8 cellular contexts compared by ENCODE assay signal in the genomic region with DNA sequence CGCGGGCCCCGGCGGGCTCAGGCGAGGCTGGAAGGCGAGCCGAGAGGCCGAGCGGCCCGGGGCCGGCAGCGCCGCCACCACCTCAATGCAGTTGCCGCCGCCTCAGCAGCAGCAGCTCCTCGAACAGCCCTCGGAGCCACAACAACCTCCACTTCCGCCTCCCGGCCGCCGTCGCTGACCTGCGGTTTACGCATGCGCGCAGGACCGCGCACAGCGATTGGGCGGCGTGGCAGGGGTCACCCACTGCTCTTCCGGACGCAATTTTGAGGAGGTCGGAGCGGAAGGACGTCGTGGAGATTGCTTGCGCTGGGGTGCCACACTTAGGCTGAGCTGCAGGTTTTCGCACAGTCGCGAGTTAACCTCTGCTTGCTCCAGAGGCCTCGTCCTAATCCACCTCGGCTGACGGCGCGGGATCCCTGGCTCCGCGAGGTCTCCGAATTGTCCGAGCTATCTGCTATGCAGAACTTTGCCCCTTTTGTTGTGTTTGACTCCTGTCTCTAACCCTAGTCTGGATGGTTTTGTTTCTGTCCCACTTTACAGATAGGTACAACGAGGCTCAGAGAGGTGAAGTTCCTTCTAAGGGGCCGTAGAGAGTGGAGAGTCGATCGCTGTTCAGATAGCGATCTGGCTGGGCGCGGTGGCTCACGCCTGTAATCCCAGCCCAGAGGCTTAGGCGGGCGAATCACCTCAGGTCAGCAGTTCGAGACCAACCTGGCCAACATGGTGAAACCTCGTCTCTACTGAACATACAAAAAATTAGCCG. TPM values are rescaled to one million over a fixed set of nuclear protein-coding genes. Genes with fewer than 3 reads are reported as not detected.
DNase-seq lines count a peak whose midpoint lies in the region; ATAC-seq and TF ChIP-seq lines count a peak whose summit lies in the region.

Gene ACAD10 (plus strand): TSS at position 243 of the 763 bp plus-strand sequence. CDS start 6,657 bp downstream, outside the sequence.
Gene BRAP (minus strand): TSS at position 146 of the 763 bp plus-strand sequence. CDS start 164 bp downstream, outside the sequence.

- peaks cover 0 to 24% of the 10 kb centered on the region in 2 donors for H3K36me3 ChIP-seq in left lung

- no peaks in the 10 kb centered on the region for H3K27me3 ChIP-seq in left lung

- H3K4me1 ChIP-seq in left lung, result peaks cover 14 to 32% of the 10 kb centered on the region in 2 donors

- peak within 1 kb of the TSS; percentile 90 to 95 for H3K4me3 ChIP-seq in left lung

- ATAC-seq in GM19397 (IDR thresholded peaks at IDR 0.05; ENCODE audit: unreplicated experiment) (peak; percentile 93), HG03565 (IDR thresholded peaks at IDR 0.05; ENCODE audit: unreplicated experiment) (peak; percentile 91), left lung (peak; percentile 97)

- peak within 1 kb of the TSS; percentile 71 to 87 for H3K27ac ChIP-seq in left lung

- DNase-seq in CD1c-positive myeloid dendritic cell (ENCODE audit: extremely low spot score) (peak; percentile 98), NCI-H774 (lab: John Stamatoyannopoulos, UW) (peak; percentile 97), dermis blood vessel endothelial cell (peak; percentile 97), left lung (peak; percentile 94 to 96)
- peak; percentile 82 to 83 for DNase-seq in activated CD4-positive, alpha-beta T cell treated with anti-CD3 and anti-CD28 coated beads, Interleukin-2, amount 50 U/mL, for 4 hours
- DNase-seq in stimulated activated CD4-positive, alpha-beta T cell treated with anti-CD3 and anti-CD28 coated beads, Interleukin-2, amount 100 ng/mL, for 4 hours (ENCODE audit: low read depth), result peak; percentile 84

- H3K9me3 ChIP-seq in left lung, result no peaks in the 10 kb centered on the region

- no peak for TF ChIP-seq CTCF in left lung (IDR thresholded peaks at IDR 0.05)

- intact Hi-C loops in left lung (cut with DNase I), result no loop called here

RNA-seq across cellular contexts. Expression of gene ACAD10, which starts in this region (rescaled TPM):
- 8.0 and 8.7 TPM in 2 replicates for total RNA-seq in dermis blood vessel endothelial cell
- total RNA-seq in left lung, result 10 to 100 TPM; 19.8 to 23.3 TPM

RNA-seq across cellular contexts. Expression of gene BRAP, which starts in this region (rescaled TPM):
- total RNA-seq in dermis blood vessel endothelial cell (20.6 and 25.5 TPM in 2 replicates), left lung (10 to 100 TPM; 15.2 to 15.3 TPM)

Comparison
In these comparisons a context has a peak if more than half of its experiments do, and no peak if none do; other contexts are left out.
1. Peak in every context shown above with its lines: DNase-seq, ATAC-seq, H3K4me3 ChIP-seq and H3K27ac ChIP-seq.